5 cellular contexts compared by ENCODE assay signal in the genomic region with DNA sequence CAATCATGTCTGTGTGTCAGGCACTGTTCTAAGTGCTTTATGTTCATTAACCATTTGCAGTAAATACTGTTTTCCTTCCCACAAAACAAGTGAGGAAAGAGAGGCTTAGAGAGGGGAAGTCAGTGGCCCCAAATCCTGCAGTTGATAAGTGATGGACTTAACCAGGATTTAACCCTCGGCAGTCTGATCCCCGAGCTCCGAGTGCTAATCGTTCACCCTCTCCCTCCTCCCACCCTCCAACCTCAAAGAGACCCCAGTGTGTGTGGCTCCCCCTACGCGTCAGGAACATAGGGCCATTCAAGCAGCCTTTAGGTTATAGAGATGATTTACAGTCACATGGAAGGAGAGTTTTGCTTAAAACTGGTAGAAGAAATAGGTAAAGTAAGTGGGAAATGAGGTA.
"Had no signal": no experiment of that assay in that cellular context is flagged by ENCODE, and none has a peak within 500 bp of the region (broad histone marks: within the 10 kb centered on the region; RNA-seq: fewer than 3 reads in every experiment).

No MANE protein-coding gene starts in this region.

- H3K27ac ChIP-seq: HL-60, KMS-11 had no signal

- DNase-seq: H9, HFFc6, KBM-7 had no signal
